Comparison of ENCODE assay signal across 1 cellular context in genomic region chr10:133465950-133466474, GRCh38.
TF ChIP-seq lines count a peak whose summit lies in the region.

No MANE protein-coding gene starts in this region.

TF ChIP-seq in IMR-90, 13 proteins besides CTCF, POLR2A, EP300 and RAD21 (continued from another document):
- TF ChIP-seq MXI1 (IDR thresholded peaks at IDR 0.05; ENCODE audit: borderline replicate concordance, low read depth, low read length) (no peak), ELK1 (IDR thresholded peaks at IDR 0.05; ENCODE audit: borderline replicate concordance, low read depth, low read length) (no peak), FOS (IDR thresholded peaks at IDR 0.05; ENCODE audit: low read depth, low read length) (no peak), BHLHE40 (IDR thresholded peaks at IDR 0.05; ENCODE audit: low read depth, low read length) (no peak), RCOR1 (IDR thresholded peaks at IDR 0.05; ENCODE audit: insufficient replicate concordance, low read length) (no peak), CHD1 (IDR thresholded peaks at IDR 0.05; ENCODE audit: low read depth, low read length) (no peak), SMC3 (IDR thresholded peaks at IDR 0.05; ENCODE audit: low read depth, low read length) (no peak)
- TF ChIP-seq, protein P1, sequence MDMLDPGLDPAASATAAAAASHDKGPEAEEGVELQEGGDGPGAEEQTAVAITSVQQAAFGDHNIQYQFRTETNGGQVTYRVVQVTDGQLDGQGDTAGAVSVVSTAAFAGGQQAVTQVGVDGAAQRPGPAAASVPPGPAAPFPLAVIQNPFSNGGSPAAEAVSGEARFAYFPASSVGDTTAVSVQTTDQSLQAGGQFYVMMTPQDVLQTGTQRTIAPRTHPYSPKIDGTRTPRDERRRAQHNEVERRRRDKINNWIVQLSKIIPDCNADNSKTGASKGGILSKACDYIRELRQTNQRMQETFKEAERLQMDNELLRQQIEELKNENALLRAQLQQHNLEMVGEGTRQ (IDR thresholded peaks at IDR 0.05; ENCODE audit: low read depth, low read length) = no peak
